In the genomic region with DNA sequence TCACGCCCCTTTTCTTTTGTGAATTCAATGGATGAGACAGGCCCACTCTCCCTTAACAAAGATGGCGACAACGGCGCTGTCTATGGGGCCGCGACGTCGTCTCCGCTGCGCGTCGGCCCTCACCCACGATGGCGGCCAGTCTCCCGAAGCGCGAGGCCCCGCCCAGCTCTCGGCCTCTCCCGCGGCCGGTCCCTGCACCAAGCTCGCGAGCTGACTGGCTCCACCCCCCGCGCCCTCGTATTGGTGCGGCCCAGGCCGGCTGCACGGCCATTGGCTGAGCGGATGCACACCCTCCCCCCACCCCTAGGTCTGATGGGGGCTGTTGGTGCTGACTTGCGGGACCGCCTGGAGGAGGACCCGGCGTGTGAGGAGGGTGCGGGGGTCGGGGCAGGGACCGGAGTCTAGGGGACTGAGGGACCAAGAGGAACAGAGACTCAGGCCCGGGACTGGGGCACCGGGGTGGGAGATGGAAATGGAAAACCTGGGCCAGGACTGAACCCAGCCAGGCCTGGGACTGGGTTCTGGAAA, we compare ENCODE assay signal across 1 cellular context.
TF ChIP-seq lines count a peak whose summit lies in the region.

No MANE protein-coding gene starts in this region.

TF ChIP-seq in K562, 482 proteins besides CTCF, POLR2A, EP300 and RAD21 (continued from another document and continues in another):
- TF ChIP-seq ETV6 (IDR thresholded peaks at IDR 0.05; ENCODE audit: borderline replicate concordance in 1 of 2, low read depth in 2 of 2, low read length in 1 of 2) (no peak), ETV6 (CRISPR knock-in tag; IDR thresholded peaks at IDR 0.05; ENCODE audit: borderline replicate concordance) (no peak), ZEB2 (IDR thresholded peaks at IDR 0.05) (no peak), TOE1 (IDR thresholded peaks at IDR 0.05; ENCODE audit: borderline replicate concordance) (no peak), TOE1 (CRISPR knock-in tag; IDR thresholded peaks at IDR 0.05; ENCODE audit: borderline replicate concordance, low read depth) (no peak), XRCC3 (IDR thresholded peaks at IDR 0.05) (no peak), TCF7 (IDR thresholded peaks at IDR 0.05; ENCODE audit: borderline replicate concordance) (peak; percentile 57; the same call in 1 of the 2 replicates), ZNF274 (IDR thresholded peaks at IDR 0.05; ENCODE audit: borderline replicate concordance, low read depth, low read length) (no peak), ZFX (CRISPR knock-in tag; IDR thresholded peaks at IDR 0.05) (peak; percentile 94), CHD1 (IDR thresholded peaks at IDR 0.05; ENCODE audit: low read length) (no peak), ZBTB7A (IDR thresholded peaks at IDR 0.05; ENCODE audit: borderline replicate concordance, control insufficient read depth, low read depth, low read length) (peak; percentile 23; the same call in 1 of the 2 replicates), SIN3A (IDR thresholded peaks at IDR 0.05; ENCODE audit: borderline replicate concordance in 2 of 2, control insufficient read depth in 1 of 2, low read depth in 2 of 2, low read length in 2 of 2) (no peak), HIVEP1 (CRISPR knock-in tag; IDR thresholded peaks at IDR 0.05) (no peak), ASH1L (IDR thresholded peaks at IDR 0.05; ENCODE audit: borderline replicate concordance, low read depth, partially characterized antibody) (peak; percentile 55), RBM14 (IDR thresholded peaks at IDR 0.05; ENCODE audit: borderline replicate concordance, insufficient read depth, low read depth, low read length) (no peak), ZNF217 (CRISPR knock-in tag; IDR thresholded peaks at IDR 0.05) (no peak), CBFB (CRISPR knock-in tag; IDR thresholded peaks at IDR 0.05) (no peak), CSDE1 (IDR thresholded peaks at IDR 0.05) (peak in 1 of 2 experiments; percentile 88; a peak in 1 of 4 replicates), ZNF253 (CRISPR knock-in tag; conservative IDR thresholded peaks at IDR 0.05) (no peak), ZC3H4 (CRISPR knock-in tag; IDR thresholded peaks at IDR 0.05; ENCODE audit: borderline replicate concordance) (no peak), FOXK1 (CRISPR knock-in tag; IDR thresholded peaks at IDR 0.05; ENCODE audit: borderline replicate concordance) (no peak), GABPA (tag; conservative IDR thresholded peaks at IDR 0.05; ENCODE audit: low read depth) (no peak), CXXC5 (CRISPR knock-in tag; IDR thresholded peaks at IDR 0.05) (peak; percentile 88), EP400 (IDR thresholded peaks at IDR 0.05) (no peak), ETS2 (tag; IDR thresholded peaks at IDR 0.05; ENCODE audit: borderline replicate concordance, poor library complexity, severe bottlenecking) (no peak), POLR2G (IDR thresholded peaks at IDR 0.05; ENCODE audit: low read depth, low read length) (peak; percentile 77)
- TF ChIP-seq, protein P1, sequence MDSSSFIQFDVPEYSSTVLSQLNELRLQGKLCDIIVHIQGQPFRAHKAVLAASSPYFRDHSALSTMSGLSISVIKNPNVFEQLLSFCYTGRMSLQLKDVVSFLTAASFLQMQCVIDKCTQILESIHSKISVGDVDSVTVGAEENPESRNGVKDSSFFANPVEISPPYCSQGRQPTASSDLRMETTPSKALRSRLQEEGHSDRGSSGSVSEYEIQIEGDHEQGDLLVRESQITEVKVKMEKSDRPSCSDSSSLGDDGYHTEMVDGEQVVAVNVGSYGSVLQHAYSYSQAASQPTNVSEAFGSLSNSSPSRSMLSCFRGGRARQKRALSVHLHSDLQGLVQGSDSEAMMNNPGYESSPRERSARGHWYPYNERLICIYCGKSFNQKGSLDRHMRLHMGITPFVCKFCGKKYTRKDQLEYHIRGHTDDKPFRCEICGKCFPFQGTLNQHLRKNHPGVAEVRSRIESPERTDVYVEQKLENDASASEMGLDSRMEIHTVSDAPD (CRISPR knock-in tag; IDR thresholded peaks at IDR 0.05): no peak
- TF ChIP-seq, protein P2, sequence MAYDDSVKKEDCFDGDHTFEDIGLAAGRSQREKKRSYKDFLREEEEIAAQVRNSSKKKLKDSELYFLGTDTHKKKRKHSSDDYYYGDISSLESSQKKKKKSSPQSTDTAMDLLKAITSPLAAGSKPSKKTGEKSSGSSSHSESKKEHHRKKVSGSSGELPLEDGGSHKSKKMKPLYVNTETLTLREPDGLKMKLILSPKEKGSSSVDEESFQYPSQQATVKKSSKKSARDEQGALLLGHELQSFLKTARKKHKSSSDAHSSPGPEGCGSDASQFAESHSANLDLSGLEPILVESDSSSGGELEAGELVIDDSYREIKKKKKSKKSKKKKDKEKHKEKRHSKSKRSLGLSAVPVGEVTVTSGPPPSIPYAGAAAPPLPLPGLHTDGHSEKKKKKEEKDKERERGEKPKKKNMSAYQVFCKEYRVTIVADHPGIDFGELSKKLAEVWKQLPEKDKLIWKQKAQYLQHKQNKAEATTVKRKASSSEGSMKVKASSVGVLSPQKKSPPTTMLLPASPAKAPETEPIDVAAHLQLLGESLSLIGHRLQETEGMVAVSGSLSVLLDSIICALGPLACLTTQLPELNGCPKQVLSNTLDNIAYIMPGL (CRISPR knock-in tag; IDR thresholded peaks at IDR 0.05): no peak
- TF ChIP-seq, protein P3, sequence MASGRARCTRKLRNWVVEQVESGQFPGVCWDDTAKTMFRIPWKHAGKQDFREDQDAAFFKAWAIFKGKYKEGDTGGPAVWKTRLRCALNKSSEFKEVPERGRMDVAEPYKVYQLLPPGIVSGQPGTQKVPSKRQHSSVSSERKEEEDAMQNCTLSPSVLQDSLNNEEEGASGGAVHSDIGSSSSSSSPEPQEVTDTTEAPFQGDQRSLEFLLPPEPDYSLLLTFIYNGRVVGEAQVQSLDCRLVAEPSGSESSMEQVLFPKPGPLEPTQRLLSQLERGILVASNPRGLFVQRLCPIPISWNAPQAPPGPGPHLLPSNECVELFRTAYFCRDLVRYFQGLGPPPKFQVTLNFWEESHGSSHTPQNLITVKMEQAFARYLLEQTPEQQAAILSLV (tag; IDR thresholded peaks at IDR 0.05): no peak
- TF ChIP-seq, protein P4, sequence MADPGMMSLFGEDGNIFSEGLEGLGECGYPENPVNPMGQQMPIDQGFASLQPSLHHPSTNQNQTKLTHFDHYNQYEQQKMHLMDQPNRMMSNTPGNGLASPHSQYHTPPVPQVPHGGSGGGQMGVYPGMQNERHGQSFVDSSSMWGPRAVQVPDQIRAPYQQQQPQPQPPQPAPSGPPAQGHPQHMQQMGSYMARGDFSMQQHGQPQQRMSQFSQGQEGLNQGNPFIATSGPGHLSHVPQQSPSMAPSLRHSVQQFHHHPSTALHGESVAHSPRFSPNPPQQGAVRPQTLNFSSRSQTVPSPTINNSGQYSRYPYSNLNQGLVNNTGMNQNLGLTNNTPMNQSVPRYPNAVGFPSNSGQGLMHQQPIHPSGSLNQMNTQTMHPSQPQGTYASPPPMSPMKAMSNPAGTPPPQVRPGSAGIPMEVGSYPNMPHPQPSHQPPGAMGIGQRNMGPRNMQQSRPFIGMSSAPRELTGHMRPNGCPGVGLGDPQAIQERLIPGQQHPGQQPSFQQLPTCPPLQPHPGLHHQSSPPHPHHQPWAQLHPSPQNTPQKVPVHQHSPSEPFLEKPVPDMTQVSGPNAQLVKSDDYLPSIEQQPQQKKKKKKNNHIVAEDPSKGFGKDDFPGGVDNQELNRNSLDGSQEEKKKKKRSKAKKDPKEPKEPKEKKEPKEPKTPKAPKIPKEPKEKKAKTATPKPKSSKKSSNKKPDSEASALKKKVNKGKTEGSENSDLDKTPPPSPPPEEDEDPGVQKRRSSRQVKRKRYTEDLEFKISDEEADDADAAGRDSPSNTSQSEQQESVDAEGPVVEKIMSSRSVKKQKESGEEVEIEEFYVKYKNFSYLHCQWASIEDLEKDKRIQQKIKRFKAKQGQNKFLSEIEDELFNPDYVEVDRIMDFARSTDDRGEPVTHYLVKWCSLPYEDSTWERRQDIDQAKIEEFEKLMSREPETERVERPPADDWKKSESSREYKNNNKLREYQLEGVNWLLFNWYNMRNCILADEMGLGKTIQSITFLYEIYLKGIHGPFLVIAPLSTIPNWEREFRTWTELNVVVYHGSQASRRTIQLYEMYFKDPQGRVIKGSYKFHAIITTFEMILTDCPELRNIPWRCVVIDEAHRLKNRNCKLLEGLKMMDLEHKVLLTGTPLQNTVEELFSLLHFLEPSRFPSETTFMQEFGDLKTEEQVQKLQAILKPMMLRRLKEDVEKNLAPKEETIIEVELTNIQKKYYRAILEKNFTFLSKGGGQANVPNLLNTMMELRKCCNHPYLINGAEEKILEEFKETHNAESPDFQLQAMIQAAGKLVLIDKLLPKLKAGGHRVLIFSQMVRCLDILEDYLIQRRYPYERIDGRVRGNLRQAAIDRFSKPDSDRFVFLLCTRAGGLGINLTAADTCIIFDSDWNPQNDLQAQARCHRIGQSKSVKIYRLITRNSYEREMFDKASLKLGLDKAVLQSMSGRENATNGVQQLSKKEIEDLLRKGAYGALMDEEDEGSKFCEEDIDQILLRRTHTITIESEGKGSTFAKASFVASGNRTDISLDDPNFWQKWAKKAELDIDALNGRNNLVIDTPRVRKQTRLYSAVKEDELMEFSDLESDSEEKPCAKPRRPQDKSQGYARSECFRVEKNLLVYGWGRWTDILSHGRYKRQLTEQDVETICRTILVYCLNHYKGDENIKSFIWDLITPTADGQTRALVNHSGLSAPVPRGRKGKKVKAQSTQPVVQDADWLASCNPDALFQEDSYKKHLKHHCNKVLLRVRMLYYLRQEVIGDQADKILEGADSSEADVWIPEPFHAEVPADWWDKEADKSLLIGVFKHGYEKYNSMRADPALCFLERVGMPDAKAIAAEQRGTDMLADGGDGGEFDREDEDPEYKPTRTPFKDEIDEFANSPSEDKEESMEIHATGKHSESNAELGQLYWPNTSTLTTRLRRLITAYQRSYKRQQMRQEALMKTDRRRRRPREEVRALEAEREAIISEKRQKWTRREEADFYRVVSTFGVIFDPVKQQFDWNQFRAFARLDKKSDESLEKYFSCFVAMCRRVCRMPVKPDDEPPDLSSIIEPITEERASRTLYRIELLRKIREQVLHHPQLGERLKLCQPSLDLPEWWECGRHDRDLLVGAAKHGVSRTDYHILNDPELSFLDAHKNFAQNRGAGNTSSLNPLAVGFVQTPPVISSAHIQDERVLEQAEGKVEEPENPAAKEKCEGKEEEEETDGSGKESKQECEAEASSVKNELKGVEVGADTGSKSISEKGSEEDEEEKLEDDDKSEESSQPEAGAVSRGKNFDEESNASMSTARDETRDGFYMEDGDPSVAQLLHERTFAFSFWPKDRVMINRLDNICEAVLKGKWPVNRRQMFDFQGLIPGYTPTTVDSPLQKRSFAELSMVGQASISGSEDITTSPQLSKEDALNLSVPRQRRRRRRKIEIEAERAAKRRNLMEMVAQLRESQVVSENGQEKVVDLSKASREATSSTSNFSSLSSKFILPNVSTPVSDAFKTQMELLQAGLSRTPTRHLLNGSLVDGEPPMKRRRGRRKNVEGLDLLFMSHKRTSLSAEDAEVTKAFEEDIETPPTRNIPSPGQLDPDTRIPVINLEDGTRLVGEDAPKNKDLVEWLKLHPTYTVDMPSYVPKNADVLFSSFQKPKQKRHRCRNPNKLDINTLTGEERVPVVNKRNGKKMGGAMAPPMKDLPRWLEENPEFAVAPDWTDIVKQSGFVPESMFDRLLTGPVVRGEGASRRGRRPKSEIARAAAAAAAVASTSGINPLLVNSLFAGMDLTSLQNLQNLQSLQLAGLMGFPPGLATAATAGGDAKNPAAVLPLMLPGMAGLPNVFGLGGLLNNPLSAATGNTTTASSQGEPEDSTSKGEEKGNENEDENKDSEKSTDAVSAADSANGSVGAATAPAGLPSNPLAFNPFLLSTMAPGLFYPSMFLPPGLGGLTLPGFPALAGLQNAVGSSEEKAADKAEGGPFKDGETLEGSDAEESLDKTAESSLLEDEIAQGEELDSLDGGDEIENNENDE (IDR thresholded peaks at IDR 0.05; ENCODE audit: low read depth, low read length): no peak
- TF ChIP-seq, protein P5, sequence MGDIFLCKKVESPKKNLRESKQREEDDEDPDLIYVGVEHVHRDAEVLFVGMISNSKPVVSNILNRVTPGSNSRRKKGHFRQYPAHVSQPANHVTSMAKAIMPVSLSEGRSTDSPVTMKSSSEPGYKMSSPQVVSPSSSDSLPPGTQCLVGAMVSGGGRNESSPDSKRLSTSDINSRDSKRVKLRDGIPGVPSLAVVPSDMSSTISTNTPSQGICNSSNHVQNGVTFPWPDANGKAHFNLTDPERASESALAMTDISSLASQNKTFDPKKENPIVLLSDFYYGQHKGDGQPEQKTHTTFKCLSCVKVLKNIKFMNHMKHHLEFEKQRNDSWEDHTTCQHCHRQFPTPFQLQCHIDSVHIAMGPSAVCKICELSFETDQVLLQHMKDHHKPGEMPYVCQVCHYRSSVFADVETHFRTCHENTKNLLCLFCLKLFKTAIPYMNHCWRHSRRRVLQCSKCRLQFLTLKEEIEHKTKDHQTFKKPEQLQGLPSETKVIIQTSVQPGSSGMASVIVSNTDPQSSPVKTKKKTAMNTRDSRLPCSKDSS (IDR thresholded peaks at IDR 0.05; ENCODE audit: low read depth, partially characterized antibody): no peak
- TF ChIP-seq, protein P6, sequence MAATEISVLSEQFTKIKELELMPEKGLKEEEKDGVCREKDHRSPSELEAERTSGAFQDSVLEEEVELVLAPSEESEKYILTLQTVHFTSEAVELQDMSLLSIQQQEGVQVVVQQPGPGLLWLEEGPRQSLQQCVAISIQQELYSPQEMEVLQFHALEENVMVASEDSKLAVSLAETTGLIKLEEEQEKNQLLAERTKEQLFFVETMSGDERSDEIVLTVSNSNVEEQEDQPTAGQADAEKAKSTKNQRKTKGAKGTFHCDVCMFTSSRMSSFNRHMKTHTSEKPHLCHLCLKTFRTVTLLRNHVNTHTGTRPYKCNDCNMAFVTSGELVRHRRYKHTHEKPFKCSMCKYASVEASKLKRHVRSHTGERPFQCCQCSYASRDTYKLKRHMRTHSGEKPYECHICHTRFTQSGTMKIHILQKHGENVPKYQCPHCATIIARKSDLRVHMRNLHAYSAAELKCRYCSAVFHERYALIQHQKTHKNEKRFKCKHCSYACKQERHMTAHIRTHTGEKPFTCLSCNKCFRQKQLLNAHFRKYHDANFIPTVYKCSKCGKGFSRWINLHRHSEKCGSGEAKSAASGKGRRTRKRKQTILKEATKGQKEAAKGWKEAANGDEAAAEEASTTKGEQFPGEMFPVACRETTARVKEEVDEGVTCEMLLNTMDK (IDR thresholded peaks at IDR 0.05; ENCODE audit: borderline replicate concordance, insufficient read depth, low read depth, low read length, poor library complexity, severe bottlenecking): no peak
- TF ChIP-seq, protein P7, sequence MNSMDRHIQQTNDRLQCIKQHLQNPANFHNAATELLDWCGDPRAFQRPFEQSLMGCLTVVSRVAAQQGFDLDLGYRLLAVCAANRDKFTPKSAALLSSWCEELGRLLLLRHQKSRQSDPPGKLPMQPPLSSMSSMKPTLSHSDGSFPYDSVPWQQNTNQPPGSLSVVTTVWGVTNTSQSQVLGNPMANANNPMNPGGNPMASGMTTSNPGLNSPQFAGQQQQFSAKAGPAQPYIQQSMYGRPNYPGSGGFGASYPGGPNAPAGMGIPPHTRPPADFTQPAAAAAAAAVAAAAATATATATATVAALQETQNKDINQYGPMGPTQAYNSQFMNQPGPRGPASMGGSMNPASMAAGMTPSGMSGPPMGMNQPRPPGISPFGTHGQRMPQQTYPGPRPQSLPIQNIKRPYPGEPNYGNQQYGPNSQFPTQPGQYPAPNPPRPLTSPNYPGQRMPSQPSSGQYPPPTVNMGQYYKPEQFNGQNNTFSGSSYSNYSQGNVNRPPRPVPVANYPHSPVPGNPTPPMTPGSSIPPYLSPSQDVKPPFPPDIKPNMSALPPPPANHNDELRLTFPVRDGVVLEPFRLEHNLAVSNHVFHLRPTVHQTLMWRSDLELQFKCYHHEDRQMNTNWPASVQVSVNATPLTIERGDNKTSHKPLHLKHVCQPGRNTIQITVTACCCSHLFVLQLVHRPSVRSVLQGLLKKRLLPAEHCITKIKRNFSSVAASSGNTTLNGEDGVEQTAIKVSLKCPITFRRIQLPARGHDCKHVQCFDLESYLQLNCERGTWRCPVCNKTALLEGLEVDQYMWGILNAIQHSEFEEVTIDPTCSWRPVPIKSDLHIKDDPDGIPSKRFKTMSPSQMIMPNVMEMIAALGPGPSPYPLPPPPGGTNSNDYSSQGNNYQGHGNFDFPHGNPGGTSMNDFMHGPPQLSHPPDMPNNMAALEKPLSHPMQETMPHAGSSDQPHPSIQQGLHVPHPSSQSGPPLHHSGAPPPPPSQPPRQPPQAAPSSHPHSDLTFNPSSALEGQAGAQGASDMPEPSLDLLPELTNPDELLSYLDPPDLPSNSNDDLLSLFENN (IDR thresholded peaks at IDR 0.05; ENCODE audit: low read depth in 2 of 2, low read length in 2 of 2): no peak
